Comparison of ENCODE assay signal across 21 cellular contexts in the genomic region with DNA sequence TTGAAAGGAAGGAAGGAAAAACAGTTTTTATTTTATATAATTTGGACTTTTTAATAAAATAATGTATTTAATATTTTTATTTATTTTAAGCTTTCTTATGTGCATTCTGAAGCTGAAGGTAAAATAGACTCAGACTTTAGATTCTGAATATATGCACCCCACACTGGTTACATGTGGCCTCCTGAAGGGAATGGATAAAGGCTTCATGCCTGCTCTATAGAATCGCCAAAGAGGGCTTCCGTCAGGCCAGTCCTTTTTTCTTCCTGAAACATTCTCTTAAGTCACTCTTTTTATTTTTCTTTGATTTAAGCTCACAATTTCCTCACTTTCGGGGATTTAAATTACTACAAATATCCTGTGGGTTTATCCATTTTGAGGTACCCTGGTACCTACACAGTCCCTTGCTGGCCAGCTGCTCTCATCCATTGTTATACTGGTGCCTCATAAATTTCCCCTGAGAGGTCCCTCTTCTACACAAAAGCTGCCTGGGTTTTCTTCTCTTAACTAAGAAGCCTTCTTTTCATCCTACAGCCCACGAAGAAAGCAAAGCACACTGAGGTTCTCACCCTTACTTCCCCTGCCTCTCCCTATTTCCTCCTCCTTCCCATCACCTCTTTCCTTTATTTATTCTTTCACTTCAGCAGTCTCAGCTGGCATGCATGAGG.
"Had no signal": no experiment of that assay in that cellular context is flagged by ENCODE, and none has a peak within 500 bp of the region (broad histone marks: within the 10 kb centered on the region; RNA-seq: fewer than 3 reads in every experiment).

No MANE protein-coding gene starts in this region.

- H3K4me1 ChIP-seq: foreskin keratinocyte, suprapubic skin, uterus had no signal

- H3K4me3 ChIP-seq: cardiac muscle cell, lung, smooth muscle cell, suprapubic skin, transverse colon, uterus had no signal

- H3K79me2 ChIP-seq: parathyroid adenoma had no signal

- H3K9me3 ChIP-seq: neutrophil, suprapubic skin, transverse colon, uterus had no signal

- H3K27me3 Mint-ChIP-seq: stimulated activated naive CD8-positive, alpha-beta T cell treated with anti-CD3 and anti-CD28 coated beads, Interleukin-15, amount 100 ng/mL, for 72 hours had no signal

- H3K36me3 ChIP-seq: cardiac muscle cell, neutrophil, suprapubic skin, transverse colon, uterus had no signal

- H3K9me3 Mint-ChIP-seq: activated CD4-positive, alpha-beta memory T cell treated with anti-CD3 and anti-CD28 coated beads for 36 hours; activated naive CD8-positive, alpha-beta T cell treated with anti-CD3 and anti-CD28 coated beads for 36 hours; stimulated activated naive CD8-positive, alpha-beta T cell treated with anti-CD3 and anti-CD28 coated beads, Interleukin-15, amount 100 ng/mL, for 72 hours; T-helper 2 cell treated with Interferon-gamma antibody and Interleukin-4, amounts not matched to agents 5 μg/mL and 100 μg/mL, for 36 hours had no signal

- H3K27me3 ChIP-seq: cardiac muscle cell, foreskin keratinocyte, neutrophil, suprapubic skin, transverse colon, uterus had no signal

- H3K36me3 Mint-ChIP-seq: activated CD4-positive, alpha-beta memory T cell treated with anti-CD3 and anti-CD28 coated beads for 36 hours; activated CD8-positive, alpha-beta memory T cell treated with anti-CD3 and anti-CD28 coated beads, Interleukin-2, amount 10 ng/mL, durations not matched to agents 7 days and 5 days; activated naive CD8-positive, alpha-beta T cell treated with anti-CD3 and anti-CD28 coated beads for 36 hours had no signal

- H3K4me2 ChIP-seq: smooth muscle cell had no signal

- H3K27ac ChIP-seq: cardiac muscle cell, foreskin keratinocyte, neutrophil, parathyroid adenoma, suprapubic skin, transverse colon, uterus had no signal

- H3K4me1 Mint-ChIP-seq: activated CD8-positive, alpha-beta memory T cell treated with anti-CD3 and anti-CD28 coated beads, Interleukin-2, amount 10 ng/mL, durations not matched to agents 7 days and 5 days; activated naive CD8-positive, alpha-beta T cell treated with anti-CD3 and anti-CD28 coated beads for 36 hours; stimulated activated naive CD8-positive, alpha-beta T cell treated with anti-CD3 and anti-CD28 coated beads, Interleukin-15, amount 100 ng/mL, for 72 hours had no signal

- ATAC-seq: activated CD8-positive, alpha-beta memory T cell treated with anti-CD3 and anti-CD28 coated beads, Interleukin-2, amount 10 ng/mL, durations not matched to agents 7 days and 5 days; foreskin keratinocyte; left lobe of liver; sciatic nerve; stimulated activated naive CD8-positive, alpha-beta T cell treated with anti-CD3 and anti-CD28 coated beads, Interleukin-15, amount 100 ng/mL, for 72 hours had no signal

- DNase-seq: activated CD4-positive, alpha-beta memory T cell treated with anti-CD3 and anti-CD28 coated beads for 36 hours; activated CD4-positive, alpha-beta T cell treated with anti-CD3 and anti-CD28 coated beads for 4 hours; activated CD8-positive, alpha-beta memory T cell treated with anti-CD3 and anti-CD28 coated beads, Interleukin-2, amount 10 ng/mL, durations not matched to agents 7 days and 5 days; activated naive CD8-positive, alpha-beta T cell treated with anti-CD3 and anti-CD28 coated beads for 36 hours; amniotic stem cell; foreskin keratinocyte; hypothalamus; kidney; stimulated activated CD4-positive, alpha-beta T cell treated with anti-CD3 and anti-CD28 coated beads, Interleukin-4, amount 100 ng/mL, for 1 hour; stimulated activated naive CD8-positive, alpha-beta T cell treated with anti-CD3 and anti-CD28 coated beads, Interleukin-15, amount 100 ng/mL, for 72 hours; transverse colon; uterus had no signal

- H3K9ac ChIP-seq: parathyroid adenoma had no signal

- H3K27ac Mint-ChIP-seq: activated CD4-positive, alpha-beta memory T cell treated with anti-CD3 and anti-CD28 coated beads for 36 hours; activated CD8-positive, alpha-beta memory T cell treated with anti-CD3 and anti-CD28 coated beads, Interleukin-2, amount 10 ng/mL, durations not matched to agents 7 days and 5 days; activated naive CD8-positive, alpha-beta T cell treated with anti-CD3 and anti-CD28 coated beads for 36 hours; stimulated activated naive CD8-positive, alpha-beta T cell treated with anti-CD3 and anti-CD28 coated beads, Interleukin-15, amount 100 ng/mL, for 72 hours; T-helper 2 cell treated with Interferon-gamma antibody and Interleukin-4, amounts not matched to agents 5 μg/mL and 100 μg/mL, for 36 hours had no signal

- H2AFZ ChIP-seq: parathyroid adenoma had no signal

- H3K4me3 Mint-ChIP-seq: activated CD4-positive, alpha-beta memory T cell treated with anti-CD3 and anti-CD28 coated beads for 36 hours; activated CD8-positive, alpha-beta memory T cell treated with anti-CD3 and anti-CD28 coated beads, Interleukin-2, amount 10 ng/mL, durations not matched to agents 7 days and 5 days; activated naive CD8-positive, alpha-beta T cell treated with anti-CD3 and anti-CD28 coated beads for 36 hours; stimulated activated naive CD8-positive, alpha-beta T cell treated with anti-CD3 and anti-CD28 coated beads, Interleukin-15, amount 100 ng/mL, for 72 hours; T-helper 2 cell treated with Interferon-gamma antibody and Interleukin-4, amounts not matched to agents 5 μg/mL and 100 μg/mL, for 36 hours had no signal
